In genomic region chr4:29081230-29081955, GRCh38 we compare ENCODE assay signal across 12 cellular contexts.
DNase-seq lines count a peak whose midpoint lies in the region; ATAC-seq and TF ChIP-seq lines count a peak whose summit lies in the region.
"Had no signal": no experiment of that assay in that cellular context is flagged by ENCODE, and none has a peak within 500 bp of the region (broad histone marks: within the 10 kb centered on the region; RNA-seq: fewer than 3 reads in every experiment).

No MANE protein-coding gene starts in this region.

- H3K36me3 Mint-ChIP-seq in activated T-cell treated with anti-CD3 and anti-CD28 coated beads, Interleukin-2, amount 50 U/mL, for 72 hours (ENCODE audit: insufficient read depth in 2 of 2): no peaks in the 10 kb centered on the region

- no peaks in the 10 kb centered on the region for H3K27me3 Mint-ChIP-seq in activated T-cell treated with anti-CD3 and anti-CD28 coated beads, Interleukin-2, amount 50 U/mL, for 72 hours (ENCODE audit: low read depth)

- H3K4me3 Mint-ChIP-seq in activated T-cell treated with anti-CD3 and anti-CD28 coated beads, Interleukin-2, amount 50 U/mL, for 72 hours: no peak overlapping the region

- no peaks in the 10 kb centered on the region for H3K4me1 Mint-ChIP-seq in activated T-cell treated with anti-CD3 and anti-CD28 coated beads, Interleukin-2, amount 50 U/mL, for 72 hours (ENCODE audit: low read depth)

- H3K4me3 ChIP-seq in NB4 (ENCODE audit: low read depth, low read length) (no peak overlapping the region), astrocyte of the cerebellum (ENCODE audit: low read depth, low read length) (no peak overlapping the region)
- H3K4me3 ChIP-seq: gastrocnemius medialis, SK-N-MC had no signal

- no peak overlapping the region for H3K27ac Mint-ChIP-seq in activated T-cell treated with anti-CD3 and anti-CD28 coated beads, Interleukin-2, amount 50 U/mL, for 72 hours

- H3K9me3 Mint-ChIP-seq in activated T-cell treated with anti-CD3 and anti-CD28 coated beads, Interleukin-2, amount 50 U/mL, for 72 hours: peaks cover 2 to 3% of the 10 kb centered on the region in 2 donors

- in situ Hi-C loops in astrocyte of the cerebellum (cut with HindIII; ENCODE audit: low sequenced_read_pairs): no loop called here

- TF ChIP-seq POLR2A in NB4 (IDR thresholded peaks at IDR 0.05; ENCODE audit: extremely low read depth, insufficient read length): no peak

- DNase-seq in ELR (ENCODE audit: low read depth) (peak; percentile 51), NB4 (ENCODE audit: low read depth) (peak; percentile 6), astrocyte of the cerebellum (ENCODE audit: low read depth) (peak; percentile 0), left kidney (ENCODE audit: low read depth, low spot score) (peak; percentile 11), NCI-H2171 (lab: John Stamatoyannopoulos, UW) (no peak), OCI-M2 (lab: John Stamatoyannopoulos, UW; ENCODE audit: unreplicated experiment) (no peak)
- no peak for DNase-seq in activated T-cell treated with anti-CD3 and anti-CD28 coated beads, Interleukin-2, amount 50 U/mL, for 72 hours
- DNase-seq: activated CD4-positive, alpha-beta T cell treated with anti-CD3 and anti-CD28 coated beads, Interleukin-2, amount 50 U/mL, for 48 hours; gastrocnemius medialis had no signal

- TF ChIP-seq CTCF in NB4 (IDR thresholded peaks at IDR 0.05; ENCODE audit: low read depth, low read length) (no peak), astrocyte of the cerebellum (IDR thresholded peaks at IDR 0.05; ENCODE audit: low read depth, low read length, missing control alignments) (no peak)

- no peak for ATAC-seq in HG03342 (IDR thresholded peaks at IDR 0.05; ENCODE audit: unreplicated experiment)
- ATAC-seq in activated T-cell treated with anti-CD3 and anti-CD28 coated beads, Interleukin-2, amount 50 U/mL, for 72 hours (replicated peaks in 1 of 2): no peak
- ATAC-seq: gastrocnemius medialis, sciatic nerve had no signal

Comparison
In these comparisons a context has a peak if more than half of its experiments do, and no peak if none do; other contexts are left out.
1. DNase-seq: peak in ELR (single experiment), NB4 (single experiment), astrocyte of the cerebellum (single experiment) and left kidney (single experiment); none in NCI-H2171 (single experiment), OCI-M2 (single experiment) and activated T-cell treated with anti-CD3 and anti-CD28 coated beads, Interleukin-2, amount 50 U/mL, for 72 hours (0 of 2).